25 cellular contexts compared by ENCODE assay signal in the genomic region with DNA sequence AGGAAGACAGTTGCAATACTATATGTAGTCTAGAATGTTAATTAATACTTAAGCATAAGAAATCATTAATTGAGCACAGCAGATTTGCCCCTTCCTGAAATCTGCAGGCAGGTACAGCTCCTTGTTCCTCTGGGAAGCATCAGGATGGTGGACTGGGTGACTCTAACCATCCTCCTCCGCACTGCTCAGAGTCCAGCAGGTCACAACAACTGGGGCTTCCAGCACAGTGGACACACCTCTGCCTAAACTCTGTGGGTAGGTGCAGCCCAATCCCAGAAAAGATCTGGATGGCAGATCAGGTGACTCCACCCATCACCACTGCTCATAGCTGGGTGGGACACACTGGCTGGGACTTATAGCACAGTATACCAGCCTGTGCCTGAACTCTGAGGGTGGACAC.
"Had no signal": no experiment of that assay in that cellular context is flagged by ENCODE, and none has a peak within 500 bp of the region (broad histone marks: within the 10 kb centered on the region; RNA-seq: fewer than 3 reads in every experiment).

No MANE protein-coding gene starts in this region.

- H3K27me3 ChIP-seq: SJSA1 had no signal

- ATAC-seq: Panc1, T-cell had no signal

- H3K4me3 ChIP-seq: MG63, SJSA1 had no signal

- H3K4me2 ChIP-seq: SK-N-SH had no signal

- H3K9ac ChIP-seq: SK-N-SH had no signal

- H3K4me1 ChIP-seq: SJSA1 had no signal

- H3K9me2 ChIP-seq: SK-N-SH had no signal

- H3K9me3 ChIP-seq: MG63, SJSA1, SK-N-SH had no signal

- DNase-seq: IMR-90, Karpas-422, KG1, MG63, NCI-H1092, NCI-H1417 treated with DMSO at 0.1 percent for 48 hours, NCI-H146, NCI-H1694 treated with DMSO at 0.1 percent for 48 hours, NCI-H1930, NCI-H2081, NCI-H2107, NCI-H226, NCI-H446, NCI-H510A, NCI-H524 treated with DMSO at 0.1 percent for 48 hours, NCI-H69, NCI-H774, Right ventricle myocardium superior, SIG-M5, SK-N-SH, SW 1271, T-cell had no signal

- H3K27ac ChIP-seq: RWPE1, SJSA1 had no signal

- H3K36me3 ChIP-seq: MG63, SJSA1 had no signal
